Comparison of ENCODE assay signal across 16 cellular contexts in the genomic region with DNA sequence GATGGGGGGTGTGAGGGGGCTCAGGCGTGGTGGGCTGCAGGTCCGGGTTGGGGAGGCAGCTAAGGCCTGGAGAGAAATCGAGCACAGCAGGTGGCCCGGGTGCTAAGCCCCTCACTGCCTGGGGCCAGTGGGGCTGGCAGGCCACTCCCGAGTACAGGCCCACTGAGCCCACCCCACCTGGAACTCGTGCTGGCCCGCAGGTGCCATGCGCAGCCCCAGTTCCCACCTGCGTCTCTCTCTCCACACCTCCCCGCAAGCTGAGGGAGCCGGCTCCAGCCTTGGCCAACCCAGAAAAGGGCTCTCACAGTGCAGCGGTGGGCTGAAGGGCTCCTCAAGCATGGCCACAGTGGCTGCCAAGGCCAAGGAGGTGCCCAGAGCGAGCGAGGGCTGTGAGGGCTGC.
DNase-seq lines count a peak whose midpoint lies in the region; ATAC-seq and TF ChIP-seq lines count a peak whose summit lies in the region.
"Had no signal": no experiment of that assay in that cellular context is flagged by ENCODE, and none has a peak within 500 bp of the region (broad histone marks: within the 10 kb centered on the region; RNA-seq: fewer than 3 reads in every experiment).

No MANE protein-coding gene starts in this region.

- H3K27ac Mint-ChIP-seq in central memory CD8-positive, alpha-beta T cell (ENCODE audit: low read depth): no peak overlapping the region
- H3K27ac Mint-ChIP-seq: CD8-positive, alpha-beta T cell; IgD-negative memory B cell had no signal

- no peak overlapping the region for H3K4me3 Mint-ChIP-seq in central memory CD8-positive, alpha-beta T cell
- H3K4me3 Mint-ChIP-seq: CD8-positive, alpha-beta T cell; IgD-negative memory B cell had no signal

- DNase-seq in left ventricle myocardium superior: peak; percentile 20
- DNase-seq in cardiac septum (ENCODE audit: low spot score): no peak
- DNase-seq in central memory CD8-positive, alpha-beta T cell (ENCODE audit: low spot score in 2 of 2): no peak
- DNase-seq in posterior vena cava (ENCODE audit: low spot score): peak; percentile 64
- DNase-seq in AML-193 (lab: John Stamatoyannopoulos, UW): no peak
- DNase-seq in omental fat pad (ENCODE audit: low spot score): no peak
- DNase-seq in D341Med (ENCODE audit: low spot score): no peak
- DNase-seq: C1 segment of cervical spinal cord; Caco-2; CD8-positive, alpha-beta T cell; GDM1; Right ventricle myocardium superior had no signal

- TF ChIP-seq CTCF in omental fat pad (IDR thresholded peaks at IDR 0.05): no peak

- H3K9me3 Mint-ChIP-seq in central memory CD8-positive, alpha-beta T cell: peaks cover 6% of the 10 kb centered on the region

- ATAC-seq in left ventricle myocardium superior (no peak), omental fat pad (ENCODE audit: low FRiP score) (no peak), GM18520 (IDR thresholded peaks at IDR 0.05; ENCODE audit: unreplicated experiment) (no peak)
- ATAC-seq in central memory CD8-positive, alpha-beta T cell (replicated peaks; ENCODE audit: extremely low read depth, poor library complexity, severe bottlenecking): peak; percentile 27
- ATAC-seq: CD8-positive, alpha-beta T cell; GM12878; HCT116 had no signal

- intact Hi-C loops in left ventricle myocardium superior (cut with micrococcal nuclease): no loop called here
- intact Hi-C loops in cardiac septum (cut with DNase I): no loop called here
- intact Hi-C loops in posterior vena cava (cut with DNase I): no loop called here

- no peaks in the 10 kb centered on the region for H3K27me3 Mint-ChIP-seq in central memory CD8-positive, alpha-beta T cell
- H3K27me3 Mint-ChIP-seq: IgD-negative memory B cell had no signal

- no peaks in the 10 kb centered on the region for H3K4me1 Mint-ChIP-seq in central memory CD8-positive, alpha-beta T cell
- H3K4me1 Mint-ChIP-seq: IgD-negative memory B cell had no signal

- H3K36me3 Mint-ChIP-seq in central memory CD8-positive, alpha-beta T cell (ENCODE audit: insufficient read depth): no peaks in the 10 kb centered on the region
- H3K36me3 Mint-ChIP-seq: CD8-positive, alpha-beta T cell; IgD-negative memory B cell had no signal

Comparison
In these comparisons a context has a peak if more than half of its experiments do, and no peak if none do; other contexts are left out.
1. DNase-seq: peak in left ventricle myocardium superior (single experiment) and posterior vena cava (single experiment); none in cardiac septum (single experiment), central memory CD8-positive, alpha-beta T cell (0 of 2), AML-193 (0 of 2), omental fat pad (single experiment) and D341Med (single experiment).